Comparison of ENCODE assay signal across 1 cellular context in the genomic region with DNA sequence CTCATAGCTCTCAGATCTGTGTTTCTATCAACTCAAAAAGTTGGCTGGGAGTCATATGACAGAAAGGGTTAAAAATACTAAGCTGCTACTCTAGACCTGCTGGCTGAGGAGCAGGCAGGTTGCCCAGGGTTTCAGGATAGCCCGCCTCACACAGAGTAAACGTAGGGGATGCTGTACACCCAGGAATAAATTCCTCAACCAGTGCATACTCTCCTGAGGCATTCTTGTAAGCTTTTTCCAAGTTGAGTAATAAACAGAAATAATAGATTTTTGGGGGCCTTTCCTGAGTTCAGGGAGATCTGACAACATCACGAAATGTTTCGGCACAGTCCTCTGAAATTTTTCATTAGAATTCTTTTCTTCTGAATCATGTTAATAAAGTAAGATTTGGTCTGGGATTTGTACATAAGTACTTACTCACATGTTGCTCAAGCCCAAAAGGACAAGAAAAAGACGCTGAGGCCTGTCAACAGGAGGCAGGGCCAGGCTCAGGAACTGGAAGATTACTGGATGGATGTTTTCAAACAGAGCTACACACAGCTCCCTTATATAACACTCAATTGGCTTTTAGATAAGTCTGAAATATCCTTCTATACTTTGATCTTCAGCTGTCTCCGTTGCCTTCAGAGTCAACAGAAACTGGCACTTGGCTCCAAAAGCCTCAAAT.
TF ChIP-seq lines count a peak whose summit lies in the region.

No MANE protein-coding gene starts in this region.

TF ChIP-seq in HepG2, 621 proteins besides CTCF, POLR2A, EP300 and RAD21 (continued from another document and continues in another):
- TF ChIP-seq, protein P1, sequence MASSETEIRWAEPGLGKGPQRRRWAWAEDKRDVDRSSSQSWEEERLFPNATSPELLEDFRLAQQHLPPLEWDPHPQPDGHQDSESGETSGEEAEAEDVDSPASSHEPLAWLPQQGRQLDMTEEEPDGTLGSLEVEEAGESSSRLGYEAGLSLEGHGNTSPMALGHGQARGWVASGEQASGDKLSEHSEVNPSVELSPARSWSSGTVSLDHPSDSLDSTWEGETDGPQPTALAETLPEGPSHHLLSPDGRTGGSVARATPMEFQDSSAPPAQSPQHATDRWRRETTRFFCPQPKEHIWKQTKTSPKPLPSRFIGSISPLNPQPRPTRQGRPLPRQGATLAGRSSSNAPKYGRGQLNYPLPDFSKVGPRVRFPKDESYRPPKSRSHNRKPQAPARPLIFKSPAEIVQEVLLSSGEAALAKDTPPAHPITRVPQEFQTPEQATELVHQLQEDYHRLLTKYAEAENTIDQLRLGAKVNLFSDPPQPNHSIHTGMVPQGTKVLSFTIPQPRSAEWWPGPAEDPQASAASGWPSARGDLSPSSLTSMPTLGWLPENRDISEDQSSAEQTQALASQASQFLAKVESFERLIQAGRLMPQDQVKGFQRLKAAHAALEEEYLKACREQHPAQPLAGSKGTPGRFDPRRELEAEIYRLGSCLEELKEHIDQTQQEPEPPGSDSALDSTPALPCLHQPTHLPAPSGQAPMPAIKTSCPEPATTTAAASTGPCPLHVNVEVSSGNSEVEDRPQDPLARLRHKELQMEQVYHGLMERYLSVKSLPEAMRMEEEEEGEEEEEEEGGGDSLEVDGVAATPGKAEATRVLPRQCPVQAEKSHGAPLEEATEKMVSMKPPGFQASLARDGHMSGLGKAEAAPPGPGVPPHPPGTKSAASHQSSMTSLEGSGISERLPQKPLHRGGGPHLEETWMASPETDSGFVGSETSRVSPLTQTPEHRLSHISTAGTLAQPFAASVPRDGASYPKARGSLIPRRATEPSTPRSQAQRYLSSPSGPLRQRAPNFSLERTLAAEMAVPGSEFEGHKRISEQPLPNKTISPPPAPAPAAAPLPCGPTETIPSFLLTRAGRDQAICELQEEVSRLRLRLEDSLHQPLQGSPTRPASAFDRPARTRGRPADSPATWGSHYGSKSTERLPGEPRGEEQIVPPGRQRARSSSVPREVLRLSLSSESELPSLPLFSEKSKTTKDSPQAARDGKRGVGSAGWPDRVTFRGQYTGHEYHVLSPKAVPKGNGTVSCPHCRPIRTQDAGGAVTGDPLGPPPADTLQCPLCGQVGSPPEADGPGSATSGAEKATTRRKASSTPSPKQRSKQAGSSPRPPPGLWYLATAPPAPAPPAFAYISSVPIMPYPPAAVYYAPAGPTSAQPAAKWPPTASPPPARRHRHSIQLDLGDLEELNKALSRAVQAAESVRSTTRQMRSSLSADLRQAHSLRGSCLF (CRISPR knock-in tag; IDR thresholded peaks at IDR 0.05; ENCODE audit: borderline replicate concordance), result no peak
- TF ChIP-seq ZNF652 (CRISPR knock-in tag; IDR thresholded peaks at IDR 0.05; ENCODE audit: borderline replicate concordance, low read depth) (peak; percentile 91), FOXP1 (IDR thresholded peaks at IDR 0.05) (no peak), FOXP1 (CRISPR knock-in tag; IDR thresholded peaks at IDR 0.05) (no peak; the same call in 1 of the 2 replicates), CHD2 (IDR thresholded peaks at IDR 0.05; ENCODE audit: low read depth, low read length) (no peak), FOXA1 (IDR thresholded peaks at IDR 0.05) (no peak), FOXA1 (CRISPR knock-in tag; IDR thresholded peaks at IDR 0.05) (peak; percentile 78), RBAK (CRISPR knock-in tag; IDR thresholded peaks at IDR 0.05) (no peak), HOXA5 (CRISPR knock-in tag; IDR thresholded peaks at IDR 0.05) (no peak), FOSL2 (CRISPR knock-in tag; IDR thresholded peaks at IDR 0.05) (peak; percentile 61), TCF7 (IDR thresholded peaks at IDR 0.05; ENCODE audit: low read depth) (peak; percentile 83), NCOA5 (CRISPR knock-in tag; IDR thresholded peaks at IDR 0.05) (no peak), ISL2 (CRISPR knock-in tag; IDR thresholded peaks at IDR 0.05) (peak; percentile 80; the same call in 1 of the 2 replicates), MBD4 (IDR thresholded peaks at IDR 0.05; ENCODE audit: borderline replicate concordance, low read length) (peak; percentile 31; the same call in 1 of the 2 replicates), TBL1XR1 (IDR thresholded peaks at IDR 0.05; ENCODE audit: borderline replicate concordance, low read length, partially characterized antibody) (no peak), RBFOX2 (IDR thresholded peaks at IDR 0.05; ENCODE audit: low read depth, low read length) (no peak), PHF20 (CRISPR knock-in tag; IDR thresholded peaks at IDR 0.05) (no peak), CREM (IDR thresholded peaks at IDR 0.05) (peak; percentile 71), CREM (CRISPR knock-in tag; IDR thresholded peaks at IDR 0.05) (no peak), PHF21A (CRISPR knock-in tag; IDR thresholded peaks at IDR 0.05) (peak; percentile 9; the same call in 1 of the 2 replicates), HNF4G (IDR thresholded peaks at IDR 0.05; ENCODE audit: borderline replicate concordance, low read depth, low read length) (0 out of 2 replicates have a peak, but pooled peaks have one; percentile 32), HNF4G (CRISPR knock-in tag; IDR thresholded peaks at IDR 0.05; ENCODE audit: borderline replicate concordance, low read depth) (no peak)
- TF ChIP-seq, protein P2, sequence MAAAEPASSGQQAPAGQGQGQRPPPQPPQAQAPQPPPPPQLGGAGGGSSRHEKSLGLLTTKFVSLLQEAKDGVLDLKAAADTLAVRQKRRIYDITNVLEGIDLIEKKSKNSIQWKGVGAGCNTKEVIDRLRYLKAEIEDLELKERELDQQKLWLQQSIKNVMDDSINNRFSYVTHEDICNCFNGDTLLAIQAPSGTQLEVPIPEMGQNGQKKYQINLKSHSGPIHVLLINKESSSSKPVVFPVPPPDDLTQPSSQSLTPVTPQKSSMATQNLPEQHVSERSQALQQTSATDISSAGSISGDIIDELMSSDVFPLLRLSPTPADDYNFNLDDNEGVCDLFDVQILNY (CRISPR knock-in tag; conservative IDR thresholded peaks at IDR 0.05), result no peak
- TF ChIP-seq, protein P3, sequence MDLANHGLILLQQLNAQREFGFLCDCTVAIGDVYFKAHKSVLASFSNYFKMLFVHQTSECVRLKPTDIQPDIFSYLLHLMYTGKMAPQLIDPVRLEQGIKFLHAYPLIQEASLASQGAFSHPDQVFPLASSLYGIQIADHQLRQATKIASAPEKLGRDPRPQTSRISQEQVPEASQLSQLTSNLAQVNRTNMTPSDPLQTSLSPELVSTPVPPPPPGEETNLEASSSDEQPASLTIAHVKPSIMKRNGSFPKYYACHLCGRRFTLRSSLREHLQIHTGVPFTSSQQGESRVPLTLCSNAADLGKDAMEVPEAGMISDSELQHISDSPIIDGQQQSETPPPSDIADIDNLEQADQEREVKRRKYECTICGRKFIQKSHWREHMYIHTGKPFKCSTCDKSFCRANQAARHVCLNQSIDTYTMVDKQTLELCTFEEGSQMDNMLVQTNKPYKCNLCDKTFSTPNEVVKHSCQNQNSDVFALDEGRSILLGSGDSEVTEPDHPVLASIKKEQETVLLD (CRISPR knock-in tag; IDR thresholded peaks at IDR 0.05; ENCODE audit: low read depth), result no peak
- TF ChIP-seq, protein P4, sequence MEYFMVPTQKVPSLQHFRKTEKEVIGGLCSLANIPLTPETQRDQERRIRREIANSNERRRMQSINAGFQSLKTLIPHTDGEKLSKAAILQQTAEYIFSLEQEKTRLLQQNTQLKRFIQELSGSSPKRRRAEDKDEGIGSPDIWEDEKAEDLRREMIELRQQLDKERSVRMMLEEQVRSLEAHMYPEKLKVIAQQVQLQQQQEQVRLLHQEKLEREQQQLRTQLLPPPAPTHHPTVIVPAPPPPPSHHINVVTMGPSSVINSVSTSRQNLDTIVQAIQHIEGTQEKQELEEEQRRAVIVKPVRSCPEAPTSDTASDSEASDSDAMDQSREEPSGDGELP (IDR thresholded peaks at IDR 0.05; ENCODE audit: borderline replicate concordance, low read depth), result peak; percentile 84; the same call in 1 of the 2 replicates
- TF ChIP-seq, protein P5, sequence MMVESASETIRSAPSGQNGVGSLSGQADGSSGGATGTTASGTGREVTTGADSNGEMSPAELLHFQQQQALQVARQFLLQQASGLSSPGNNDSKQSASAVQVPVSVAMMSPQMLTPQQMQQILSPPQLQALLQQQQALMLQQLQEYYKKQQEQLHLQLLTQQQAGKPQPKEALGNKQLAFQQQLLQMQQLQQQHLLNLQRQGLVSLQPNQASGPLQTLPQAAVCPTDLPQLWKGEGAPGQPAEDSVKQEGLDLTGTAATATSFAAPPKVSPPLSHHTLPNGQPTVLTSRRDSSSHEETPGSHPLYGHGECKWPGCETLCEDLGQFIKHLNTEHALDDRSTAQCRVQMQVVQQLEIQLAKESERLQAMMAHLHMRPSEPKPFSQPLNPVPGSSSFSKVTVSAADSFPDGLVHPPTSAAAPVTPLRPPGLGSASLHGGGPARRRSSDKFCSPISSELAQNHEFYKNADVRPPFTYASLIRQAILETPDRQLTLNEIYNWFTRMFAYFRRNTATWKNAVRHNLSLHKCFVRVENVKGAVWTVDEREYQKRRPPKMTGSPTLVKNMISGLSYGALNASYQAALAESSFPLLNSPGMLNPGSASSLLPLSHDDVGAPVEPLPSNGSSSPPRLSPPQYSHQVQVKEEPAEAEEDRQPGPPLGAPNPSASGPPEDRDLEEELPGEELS (CRISPR knock-in tag; IDR thresholded peaks at IDR 0.05), result peak; percentile 83
- TF ChIP-seq, protein P6, sequence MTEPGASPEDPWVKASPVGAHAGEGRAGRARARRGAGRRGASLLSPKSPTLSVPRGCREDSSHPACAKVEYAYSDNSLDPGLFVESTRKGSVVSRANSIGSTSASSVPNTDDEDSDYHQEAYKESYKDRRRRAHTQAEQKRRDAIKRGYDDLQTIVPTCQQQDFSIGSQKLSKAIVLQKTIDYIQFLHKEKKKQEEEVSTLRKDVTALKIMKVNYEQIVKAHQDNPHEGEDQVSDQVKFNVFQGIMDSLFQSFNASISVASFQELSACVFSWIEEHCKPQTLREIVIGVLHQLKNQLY (CRISPR knock-in tag; IDR thresholded peaks at IDR 0.05), result no peak
- TF ChIP-seq, protein P7, sequence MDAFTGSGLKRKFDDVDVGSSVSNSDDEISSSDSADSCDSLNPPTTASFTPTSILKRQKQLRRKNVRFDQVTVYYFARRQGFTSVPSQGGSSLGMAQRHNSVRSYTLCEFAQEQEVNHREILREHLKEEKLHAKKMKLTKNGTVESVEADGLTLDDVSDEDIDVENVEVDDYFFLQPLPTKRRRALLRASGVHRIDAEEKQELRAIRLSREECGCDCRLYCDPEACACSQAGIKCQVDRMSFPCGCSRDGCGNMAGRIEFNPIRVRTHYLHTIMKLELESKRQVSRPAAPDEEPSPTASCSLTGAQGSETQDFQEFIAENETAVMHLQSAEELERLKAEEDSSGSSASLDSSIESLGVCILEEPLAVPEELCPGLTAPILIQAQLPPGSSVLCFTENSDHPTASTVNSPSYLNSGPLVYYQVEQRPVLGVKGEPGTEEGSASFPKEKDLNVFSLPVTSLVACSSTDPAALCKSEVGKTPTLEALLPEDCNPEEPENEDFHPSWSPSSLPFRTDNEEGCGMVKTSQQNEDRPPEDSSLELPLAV (CRISPR knock-in tag; conservative IDR thresholded peaks at IDR 0.05; ENCODE audit: low read depth), result no peak
- TF ChIP-seq, protein P8, sequence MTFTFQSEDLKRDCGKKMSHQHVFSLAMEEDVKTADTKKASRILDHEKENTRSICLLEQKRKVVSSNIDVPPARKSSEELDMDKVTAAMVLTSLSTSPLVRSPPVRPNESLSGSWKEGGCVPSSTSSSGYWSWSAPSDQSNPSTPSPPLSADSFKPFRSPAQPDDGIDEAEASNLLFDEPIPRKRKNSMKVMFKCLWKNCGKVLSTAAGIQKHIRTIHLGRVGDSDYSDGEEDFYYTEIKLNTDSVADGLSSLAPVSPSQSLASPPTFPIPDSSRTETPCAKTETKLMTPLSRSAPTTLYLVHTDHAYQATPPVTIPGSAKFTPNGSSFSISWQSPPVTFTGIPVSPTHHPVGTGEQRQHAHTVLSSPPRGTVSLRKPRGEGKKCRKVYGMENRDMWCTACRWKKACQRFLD (CRISPR knock-in tag; IDR thresholded peaks at IDR 0.05; ENCODE audit: borderline replicate concordance), result no peak
- TF ChIP-seq, protein P9, sequence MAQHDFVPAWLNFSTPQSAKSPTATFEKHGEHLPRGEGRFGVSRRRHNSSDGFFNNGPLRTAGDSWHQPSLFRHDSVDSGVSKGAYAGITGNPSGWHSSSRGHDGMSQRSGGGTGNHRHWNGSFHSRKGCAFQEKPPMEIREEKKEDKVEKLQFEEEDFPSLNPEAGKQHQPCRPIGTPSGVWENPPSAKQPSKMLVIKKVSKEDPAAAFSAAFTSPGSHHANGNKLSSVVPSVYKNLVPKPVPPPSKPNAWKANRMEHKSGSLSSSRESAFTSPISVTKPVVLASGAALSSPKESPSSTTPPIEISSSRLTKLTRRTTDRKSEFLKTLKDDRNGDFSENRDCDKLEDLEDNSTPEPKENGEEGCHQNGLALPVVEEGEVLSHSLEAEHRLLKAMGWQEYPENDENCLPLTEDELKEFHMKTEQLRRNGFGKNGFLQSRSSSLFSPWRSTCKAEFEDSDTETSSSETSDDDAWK (CRISPR knock-in tag; IDR thresholded peaks at IDR 0.05), result no peak
- TF ChIP-seq, protein P10, sequence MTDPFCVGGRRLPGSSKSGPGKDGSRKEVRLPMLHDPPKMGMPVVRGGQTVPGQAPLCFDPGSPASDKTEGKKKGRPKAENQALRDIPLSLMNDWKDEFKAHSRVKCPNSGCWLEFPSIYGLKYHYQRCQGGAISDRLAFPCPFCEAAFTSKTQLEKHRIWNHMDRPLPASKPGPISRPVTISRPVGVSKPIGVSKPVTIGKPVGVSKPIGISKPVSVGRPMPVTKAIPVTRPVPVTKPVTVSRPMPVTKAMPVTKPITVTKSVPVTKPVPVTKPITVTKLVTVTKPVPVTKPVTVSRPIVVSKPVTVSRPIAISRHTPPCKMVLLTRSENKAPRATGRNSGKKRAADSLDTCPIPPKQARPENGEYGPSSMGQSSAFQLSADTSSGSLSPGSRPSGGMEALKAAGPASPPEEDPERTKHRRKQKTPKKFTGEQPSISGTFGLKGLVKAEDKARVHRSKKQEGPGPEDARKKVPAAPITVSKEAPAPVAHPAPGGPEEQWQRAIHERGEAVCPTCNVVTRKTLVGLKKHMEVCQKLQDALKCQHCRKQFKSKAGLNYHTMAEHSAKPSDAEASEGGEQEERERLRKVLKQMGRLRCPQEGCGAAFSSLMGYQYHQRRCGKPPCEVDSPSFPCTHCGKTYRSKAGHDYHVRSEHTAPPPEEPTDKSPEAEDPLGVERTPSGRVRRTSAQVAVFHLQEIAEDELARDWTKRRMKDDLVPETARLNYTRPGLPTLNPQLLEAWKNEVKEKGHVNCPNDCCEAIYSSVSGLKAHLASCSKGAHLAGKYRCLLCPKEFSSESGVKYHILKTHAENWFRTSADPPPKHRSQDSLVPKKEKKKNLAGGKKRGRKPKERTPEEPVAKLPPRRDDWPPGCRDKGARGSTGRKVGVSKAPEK (CRISPR knock-in tag; IDR thresholded peaks at IDR 0.05; ENCODE audit: borderline replicate concordance), result no peak
